Comparison of ENCODE assay signal across 8 cellular contexts in the genomic region with DNA sequence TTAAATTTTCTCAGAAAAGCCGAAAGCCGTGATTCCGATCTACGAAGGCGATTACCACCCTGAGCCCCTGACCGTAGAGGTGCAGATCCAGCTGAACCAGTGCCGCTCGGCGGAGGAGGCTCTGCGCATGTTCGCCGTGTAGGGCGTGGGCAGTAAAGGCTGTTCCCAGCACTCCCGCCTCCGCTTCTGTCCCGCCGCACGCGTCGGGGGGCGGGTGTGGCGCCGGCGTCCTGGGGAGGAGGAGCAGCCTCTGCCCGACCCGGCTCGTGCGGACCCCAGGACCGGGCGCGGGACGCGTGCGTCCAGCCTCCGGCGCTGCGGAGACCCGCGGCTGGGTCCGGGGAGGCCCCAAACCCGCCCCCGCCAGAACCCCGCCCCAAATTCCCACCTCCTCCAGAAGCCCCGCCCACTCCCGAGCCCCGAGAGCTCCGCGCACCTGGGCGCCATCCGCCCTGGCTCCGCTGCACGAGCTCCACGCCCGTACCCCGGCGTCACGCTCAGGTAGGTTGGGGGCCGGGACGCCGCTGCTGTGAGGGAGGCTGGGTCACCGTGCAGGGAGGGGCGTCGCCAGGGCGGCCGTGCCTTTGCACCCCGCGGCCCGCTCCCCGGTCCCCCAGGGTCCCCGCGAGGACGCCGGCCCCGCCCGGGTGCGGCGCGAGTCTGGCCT. TPM values are rescaled to one million over a fixed set of nuclear protein-coding genes. Genes with fewer than 3 reads are reported as not detected.
DNase-seq lines count a peak whose midpoint lies in the region; TF ChIP-seq lines count a peak whose summit lies in the region.

A gene (plus strand): TSS at position 409 of the 667 bp plus-strand sequence. CDS start 910 bp downstream, outside the sequence.

- no peaks in the 10 kb centered on the region for H3K79me2 ChIP-seq in H9 (ENCODE audit: insufficient read depth, low read length)

- no peak within 1 kb of the TSS for H3K18ac ChIP-seq in H9 (ENCODE audit: insufficient read length, low read depth, low read length)

- H3T11ph ChIP-seq in H9 (ENCODE audit: low read length): no peak within 1 kb of the TSS

- POLR2A ChIA-PET in AG04449 (lab: Yijun Ruan, JAX): interaction anchor here (0.5 kb wide), 1 partner anchor 16 kb away, joined by 4 read pairs; no protein-coding TSS in a partner anchor

- H3K4me1 Mint-ChIP-seq in H9: peaks cover 23 to 26% of the 10 kb centered on the region in 2 experiments

- no peak within 1 kb of the TSS for H4K91ac ChIP-seq in H9 (ENCODE audit: insufficient read length, low read depth, low read length)

- H2BK15ac ChIP-seq in H9 (ENCODE audit: low read depth, low read length): no peak within 1 kb of the TSS

- H4K20me1 ChIP-seq in H9 (ENCODE audit: control insufficient read depth, insufficient read depth, insufficient read length): no peaks in the 10 kb centered on the region

- H3K4me3 ChIP-seq in AG04449 (ENCODE audit: low read depth, low read length) (peak within 1 kb of the TSS; percentile 63), NT2/D1 (ENCODE audit: insufficient read length, low read depth) (peak within 1 kb of the TSS; percentile 48), fibroblast of pulmonary artery (replicated peaks; ENCODE audit: low read depth, low read length) (peak within 1 kb of the TSS; percentile 56), neutrophil (ENCODE audit: low read depth in 1 of 2, low read length in 1 of 2) (peak within 1 kb of the TSS; percentile 55 to 64), thymus (ENCODE audit: low read length) (peak within 1 kb of the TSS; percentile 55)

- no peak within 1 kb of the TSS for H2BK12ac ChIP-seq in H9 (ENCODE audit: insufficient read length, low read depth, low read length)

- no peak for TF ChIP-seq CTCF in AG04449 (IDR thresholded peaks at IDR 0.05; ENCODE audit: insufficient read depth, low read length, missing control alignments)
- TF ChIP-seq CTCF in H9 (conservative IDR thresholded peaks at IDR 0.05): no peak
- no peak for TF ChIP-seq CTCF in fibroblast of pulmonary artery (IDR thresholded peaks at IDR 0.05; ENCODE audit: low read length, missing control alignments)
- no peak for TF ChIP-seq CTCF in neutrophil (IDR thresholded peaks at IDR 0.05)

- H2AK5ac ChIP-seq in H9 (ENCODE audit: insufficient read length, low read length): no peak within 1 kb of the TSS

- no peak within 1 kb of the TSS for H4K5ac ChIP-seq in H9 (ENCODE audit: insufficient read length, low read depth, low read length)

- H3K36me3 ChIP-seq in NT2/D1 (ENCODE audit: insufficient read depth, insufficient read length, low read length): peaks cover 23% of the 10 kb centered on the region
- H3K36me3 ChIP-seq in neutrophil: peaks cover 22% of the 10 kb centered on the region
- H3K36me3 ChIP-seq in thymus (ENCODE audit: control insufficient read depth, insufficient read depth): peaks cover 22% of the 10 kb centered on the region

- peaks cover 11 to 14% (median 12%) of the 10 kb centered on the region in 3 experiments; a peak in 6 of 7 replicates for H3K36me3 Mint-ChIP-seq in H9 (ENCODE audit: insufficient read depth in 1 of 3, low read depth in 3 of 3)

- no peaks in the 10 kb centered on the region; the same call in 1 of the 2 replicates for H3K4me1 ChIP-seq in H9 (ENCODE audit: insufficient read depth, low read length)
- H3K4me1 ChIP-seq in NT2/D1 (ENCODE audit: insufficient read depth, insufficient read length): peaks cover 32% of the 10 kb centered on the region
- peaks cover 6 to 17% of the 10 kb centered on the region in 2 experiments for H3K4me1 ChIP-seq in neutrophil (ENCODE audit: control insufficient read depth in 1 of 2, insufficient read depth in 1 of 2, low read depth in 1 of 2, low read length in 1 of 2)
- H3K4me1 ChIP-seq in thymus (ENCODE audit: control insufficient read depth, insufficient read depth, low read length): peaks cover 8% of the 10 kb centered on the region

- H3K27ac Mint-ChIP-seq in H9: no peak within 1 kb of the TSS; a peak in 1 of 7 replicates

- H3K27me3 ChIP-seq in H9 (ENCODE audit: insufficient read depth, low read length): peaks cover 4% of the 10 kb centered on the region; the same call in 1 of the 2 replicates
- peaks cover 46% of the 10 kb centered on the region for H3K27me3 ChIP-seq in NT2/D1 (ENCODE audit: insufficient read depth, insufficient read length)
- H3K27me3 ChIP-seq in neutrophil: peaks cover 80% of the 10 kb centered on the region
- peaks cover 51% of the 10 kb centered on the region for H3K27me3 ChIP-seq in thymus (ENCODE audit: control insufficient read depth, insufficient read depth)

- no peak within 1 kb of the TSS for H2BK5ac ChIP-seq in H9 (ENCODE audit: insufficient read length, low read length)

- H4K8ac ChIP-seq in H9 (replicated peaks; ENCODE audit: insufficient read length, low read depth, low read length): no peak within 1 kb of the TSS

- H3K14ac ChIP-seq in H9 (ENCODE audit: insufficient read depth, low read length): no peak within 1 kb of the TSS; the same call in 1 of the 2 replicates

- H3K23me2 ChIP-seq in H9 (ENCODE audit: insufficient read length, low read depth, low read length, poor library complexity, severe bottlenecking): peaks cover 7% of the 10 kb centered on the region

- H3K4me2 ChIP-seq in H9 (ENCODE audit: insufficient read depth, insufficient read length, low read length): peak within 1 kb of the TSS; percentile 48

- H3K4ac ChIP-seq in H9 (ENCODE audit: low read depth, low read length): no peak within 1 kb of the TSS

- peak within 1 kb of the TSS; percentile 64 to 83 for H3K4me3 Mint-ChIP-seq in H9

- H3K9me3 ChIP-seq in H9 (ENCODE audit: control insufficient read depth, low read depth, low read length) (no peaks in the 10 kb centered on the region), NT2/D1 (ENCODE audit: insufficient read depth, low read length) (no peaks in the 10 kb centered on the region), neutrophil (no peaks in the 10 kb centered on the region), thymus (ENCODE audit: control insufficient read depth) (peaks cover 2% of the 10 kb centered on the region)

- peaks cover 54% of the 10 kb centered on the region for H3K27me3 Mint-ChIP-seq in H9 (ENCODE audit: low read depth)

- H3K9me3 Mint-ChIP-seq in H9: no peaks in the 10 kb centered on the region

- no peaks in the 10 kb centered on the region for H3K79me1 ChIP-seq in H9 (ENCODE audit: insufficient read depth, low read depth, low read length, poor library complexity, severe bottlenecking)

- WGBS in H9 (ENCODE audit: extremely low coverage, insufficient read length, low lambda C conversion rate): no CpG with 5 or more reads among the region's 78 CpGs
- WGBS in thymus: under 1% methylated on average over 78 of the region's 78 CpGs

- H2AFZ ChIP-seq in H9 (ENCODE audit: low read length): no peak within 1 kb of the TSS

- no peak within 1 kb of the TSS for H3K56ac ChIP-seq in H9 (ENCODE audit: insufficient read length, low read depth, low read length)

- H3K9ac ChIP-seq in H9 (ENCODE audit: extremely low read depth, insufficient read length, low read length) (no peak within 1 kb of the TSS), NT2/D1 (ENCODE audit: insufficient read length, low read depth) (peak within 1 kb of the TSS; percentile 71)

- DNase-seq in AG04449 (ENCODE audit: low read depth, low spot score) (no peak), H9 (peak; percentile 84), NT2/D1 (ENCODE audit: low read depth, low spot score) (no peak), activated T-helper 1 cell treated with Interleukin-2 at 50 U/mL for 16 hours (ENCODE audit: low read depth) (peak; percentile 45), fibroblast of pulmonary artery (ENCODE audit: low read depth) (peak; percentile 49), epidermal melanocyte (ENCODE audit: insufficient read length, low spot score) (no peak)

- H3K23ac ChIP-seq in H9 (ENCODE audit: insufficient read length, low read depth, low read length): no peak within 1 kb of the TSS

- CTCF ChIA-PET in AG04449 (lab: Yijun Ruan, JAX): no interaction called here

- H2BK20ac ChIP-seq in H9 (ENCODE audit: low read depth, low read length, poor library complexity, severe bottlenecking): no peak within 1 kb of the TSS

- H2BK120ac ChIP-seq in H9 (ENCODE audit: low read depth, low read length, poor library complexity, severe bottlenecking): no peak within 1 kb of the TSS

- no peak within 1 kb of the TSS for H3K27ac ChIP-seq in H9 (ENCODE audit: insufficient read length, low read depth, low read length)
- no peak within 1 kb of the TSS for H3K27ac ChIP-seq in neutrophil
- H3K27ac ChIP-seq in thymus (ENCODE audit: low read depth): no peak within 1 kb of the TSS

RNA-seq across cellular contexts. Expression of the gene that starts here (rescaled TPM):
- total RNA-seq in H9 (2021): 0.92 and 1.0 TPM in 2 replicates
- polyA plus RNA-seq in thymus: 0.52 TPM

Comparison
In these comparisons a context has a peak if more than half of its experiments do, and no peak if none do; other contexts are left out.
1. DNase-seq: peak in H9 (single experiment), activated T-helper 1 cell treated with Interleukin-2 at 50 U/mL for 16 hours (single experiment) and fibroblast of pulmonary artery (single experiment); none in AG04449 (single experiment), NT2/D1 (single experiment) and epidermal melanocyte (single experiment).
2. Peak in every context shown above with its lines, with median percentiles within 50 percentile points of each other: H3K4me3 ChIP-seq.